In the genomic region with DNA sequence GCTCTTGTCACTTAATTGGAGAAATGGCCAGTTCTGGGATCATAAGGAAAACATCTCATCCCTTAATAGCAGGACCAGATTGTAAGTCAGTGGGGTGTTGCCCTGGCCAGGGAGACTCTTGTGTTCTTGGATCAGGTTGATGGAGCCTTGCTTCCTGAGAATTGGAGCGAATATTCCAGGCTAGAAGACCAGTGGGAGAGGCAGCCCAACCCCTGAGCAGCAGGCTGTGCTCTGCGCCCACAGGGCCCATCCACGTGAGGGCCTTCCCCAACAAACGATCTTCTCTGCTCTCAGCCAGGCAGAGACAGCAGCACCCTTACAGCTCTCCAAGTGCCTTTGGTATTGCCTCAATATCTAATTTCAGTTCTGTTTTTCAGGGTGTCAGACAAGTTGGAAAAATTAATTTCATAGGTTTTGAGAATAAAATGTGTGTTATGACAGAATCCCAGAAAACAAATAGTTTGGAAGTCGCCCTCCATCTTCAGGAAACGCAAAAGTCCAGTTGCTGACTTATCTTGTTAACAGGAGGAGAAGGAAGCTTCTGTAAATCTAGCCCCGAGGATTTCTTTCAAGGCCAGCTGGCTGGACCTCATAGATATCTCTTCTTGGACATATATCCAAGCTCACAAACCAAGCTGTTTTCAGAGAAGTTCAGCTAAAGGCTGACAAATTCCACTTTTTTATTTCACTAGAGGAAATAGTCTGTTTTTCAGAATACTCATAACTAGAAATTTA, we compare ENCODE assay signal across 1 cellular context.
TF ChIP-seq lines count a peak whose summit lies in the region.

No MANE protein-coding gene starts in this region.

TF ChIP-seq in WTC11, 78 proteins besides CTCF, POLR2A, EP300 and RAD21 (continued from another document):
- TF ChIP-seq, protein P1, sequence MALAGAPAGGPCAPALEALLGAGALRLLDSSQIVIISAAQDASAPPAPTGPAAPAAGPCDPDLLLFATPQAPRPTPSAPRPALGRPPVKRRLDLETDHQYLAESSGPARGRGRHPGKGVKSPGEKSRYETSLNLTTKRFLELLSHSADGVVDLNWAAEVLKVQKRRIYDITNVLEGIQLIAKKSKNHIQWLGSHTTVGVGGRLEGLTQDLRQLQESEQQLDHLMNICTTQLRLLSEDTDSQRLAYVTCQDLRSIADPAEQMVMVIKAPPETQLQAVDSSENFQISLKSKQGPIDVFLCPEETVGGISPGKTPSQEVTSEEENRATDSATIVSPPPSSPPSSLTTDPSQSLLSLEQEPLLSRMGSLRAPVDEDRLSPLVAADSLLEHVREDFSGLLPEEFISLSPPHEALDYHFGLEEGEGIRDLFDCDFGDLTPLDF (CRISPR knock-in tag; IDR thresholded peaks at IDR 0.05), result no peak
- TF ChIP-seq ESRRA (CRISPR knock-in tag; IDR thresholded peaks at IDR 0.05; ENCODE audit: borderline replicate concordance) (no peak), ZNF671 (CRISPR knock-in tag; IDR thresholded peaks at IDR 0.05) (no peak), CREB1 (CRISPR knock-in tag; IDR thresholded peaks at IDR 0.05) (no peak), ZNF416 (CRISPR knock-in tag; IDR thresholded peaks at IDR 0.05) (no peak), ATF1 (CRISPR knock-in tag; IDR thresholded peaks at IDR 0.05) (no peak), KAT7 (CRISPR knock-in tag; IDR thresholded peaks at IDR 0.05; ENCODE audit: borderline replicate concordance) (no peak), FOXP1 (CRISPR knock-in tag; IDR thresholded peaks at IDR 0.05; ENCODE audit: borderline replicate concordance) (no peak), NFE2L1 (CRISPR knock-in tag; IDR thresholded peaks at IDR 0.05) (no peak)
- TF ChIP-seq, protein P2, sequence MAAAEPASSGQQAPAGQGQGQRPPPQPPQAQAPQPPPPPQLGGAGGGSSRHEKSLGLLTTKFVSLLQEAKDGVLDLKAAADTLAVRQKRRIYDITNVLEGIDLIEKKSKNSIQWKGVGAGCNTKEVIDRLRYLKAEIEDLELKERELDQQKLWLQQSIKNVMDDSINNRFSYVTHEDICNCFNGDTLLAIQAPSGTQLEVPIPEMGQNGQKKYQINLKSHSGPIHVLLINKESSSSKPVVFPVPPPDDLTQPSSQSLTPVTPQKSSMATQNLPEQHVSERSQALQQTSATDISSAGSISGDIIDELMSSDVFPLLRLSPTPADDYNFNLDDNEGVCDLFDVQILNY (CRISPR knock-in tag; IDR thresholded peaks at IDR 0.05), result no peak
- TF ChIP-seq, protein P3, sequence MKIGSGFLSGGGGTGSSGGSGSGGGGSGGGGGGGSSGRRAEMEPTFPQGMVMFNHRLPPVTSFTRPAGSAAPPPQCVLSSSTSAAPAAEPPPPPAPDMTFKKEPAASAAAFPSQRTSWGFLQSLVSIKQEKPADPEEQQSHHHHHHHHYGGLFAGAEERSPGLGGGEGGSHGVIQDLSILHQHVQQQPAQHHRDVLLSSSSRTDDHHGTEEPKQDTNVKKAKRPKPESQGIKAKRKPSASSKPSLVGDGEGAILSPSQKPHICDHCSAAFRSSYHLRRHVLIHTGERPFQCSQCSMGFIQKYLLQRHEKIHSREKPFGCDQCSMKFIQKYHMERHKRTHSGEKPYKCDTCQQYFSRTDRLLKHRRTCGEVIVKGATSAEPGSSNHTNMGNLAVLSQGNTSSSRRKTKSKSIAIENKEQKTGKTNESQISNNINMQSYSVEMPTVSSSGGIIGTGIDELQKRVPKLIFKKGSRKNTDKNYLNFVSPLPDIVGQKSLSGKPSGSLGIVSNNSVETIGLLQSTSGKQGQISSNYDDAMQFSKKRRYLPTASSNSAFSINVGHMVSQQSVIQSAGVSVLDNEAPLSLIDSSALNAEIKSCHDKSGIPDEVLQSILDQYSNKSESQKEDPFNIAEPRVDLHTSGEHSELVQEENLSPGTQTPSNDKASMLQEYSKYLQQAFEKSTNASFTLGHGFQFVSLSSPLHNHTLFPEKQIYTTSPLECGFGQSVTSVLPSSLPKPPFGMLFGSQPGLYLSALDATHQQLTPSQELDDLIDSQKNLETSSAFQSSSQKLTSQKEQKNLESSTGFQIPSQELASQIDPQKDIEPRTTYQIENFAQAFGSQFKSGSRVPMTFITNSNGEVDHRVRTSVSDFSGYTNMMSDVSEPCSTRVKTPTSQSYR (CRISPR knock-in tag; IDR thresholded peaks at IDR 0.05), result no peak
- TF ChIP-seq, protein P4, sequence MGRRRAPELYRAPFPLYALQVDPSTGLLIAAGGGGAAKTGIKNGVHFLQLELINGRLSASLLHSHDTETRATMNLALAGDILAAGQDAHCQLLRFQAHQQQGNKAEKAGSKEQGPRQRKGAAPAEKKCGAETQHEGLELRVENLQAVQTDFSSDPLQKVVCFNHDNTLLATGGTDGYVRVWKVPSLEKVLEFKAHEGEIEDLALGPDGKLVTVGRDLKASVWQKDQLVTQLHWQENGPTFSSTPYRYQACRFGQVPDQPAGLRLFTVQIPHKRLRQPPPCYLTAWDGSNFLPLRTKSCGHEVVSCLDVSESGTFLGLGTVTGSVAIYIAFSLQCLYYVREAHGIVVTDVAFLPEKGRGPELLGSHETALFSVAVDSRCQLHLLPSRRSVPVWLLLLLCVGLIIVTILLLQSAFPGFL (CRISPR knock-in tag; IDR thresholded peaks at IDR 0.05; ENCODE audit: borderline replicate concordance), result no peak
- TF ChIP-seq, protein P5, sequence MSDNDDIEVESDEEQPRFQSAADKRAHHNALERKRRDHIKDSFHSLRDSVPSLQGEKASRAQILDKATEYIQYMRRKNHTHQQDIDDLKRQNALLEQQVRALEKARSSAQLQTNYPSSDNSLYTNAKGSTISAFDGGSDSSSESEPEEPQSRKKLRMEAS (CRISPR knock-in tag; IDR thresholded peaks at IDR 0.05), result no peak
